Comparison of ENCODE assay signal across 7 cellular contexts in genomic region chr3:87359025-87359424, GRCh38.
"Had no signal": no experiment of that assay in that cellular context is flagged by ENCODE, and none has a peak within 500 bp of the region (broad histone marks: within the 10 kb centered on the region; RNA-seq: fewer than 3 reads in every experiment).

No MANE protein-coding gene starts in this region.

- ATAC-seq: GM23338, HepG2 had no signal

- FAIRE-seq: H1, H54, HepG2 had no signal

- H3K4me3 ChIP-seq: GM23338 had no signal

- DNase-seq: H9, HCEC 1CT had no signal

- H3K27ac ChIP-seq: HL-60 had no signal

- H3K4me2 ChIP-seq: GM23338 had no signal
